In the genomic region with DNA sequence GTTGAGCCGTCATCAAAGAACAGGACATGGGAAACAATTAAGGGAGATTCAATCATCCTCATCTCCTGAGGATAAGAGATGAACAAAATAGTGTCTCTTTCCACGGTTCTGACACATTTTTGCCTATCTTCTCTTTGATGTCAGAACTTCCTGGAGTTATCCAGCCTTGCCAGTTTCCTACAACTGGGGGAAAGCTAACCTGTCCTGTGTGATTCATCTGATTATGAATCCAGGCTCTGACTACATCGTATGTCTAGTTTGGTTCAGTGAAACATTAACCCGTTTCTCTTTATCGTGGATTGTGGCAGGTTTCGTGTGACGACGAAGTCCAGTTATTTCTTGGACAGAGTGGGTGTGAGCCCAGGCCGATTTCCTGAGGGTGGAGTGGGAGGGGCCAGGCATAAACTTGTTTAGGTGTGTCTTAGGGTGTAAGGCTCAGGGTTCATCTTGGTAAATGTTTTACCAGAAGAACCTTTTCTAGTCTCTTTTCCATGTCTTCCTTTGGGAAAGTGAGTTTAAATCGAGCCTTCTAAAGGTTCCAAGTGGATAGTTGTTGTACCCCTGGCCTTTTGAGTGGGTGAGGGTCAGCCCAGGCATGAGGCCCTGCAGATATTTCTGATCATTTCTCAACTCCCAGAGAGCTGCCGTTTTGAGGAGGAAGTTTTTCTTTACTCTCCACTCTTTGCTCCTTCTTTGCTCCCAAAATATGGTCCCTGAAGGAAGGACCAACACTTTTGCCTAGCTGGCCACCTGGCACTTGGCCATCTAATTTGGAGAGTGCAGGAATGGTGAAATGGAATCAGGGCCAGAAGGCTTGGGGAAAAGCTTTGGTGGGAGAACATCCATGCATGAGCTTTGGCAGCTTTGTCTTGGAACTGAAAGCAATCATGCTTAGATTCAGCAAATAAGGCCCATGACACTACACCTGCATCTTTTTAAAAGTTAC, we compare ENCODE assay signal across 13 cellular contexts. TPM values are rescaled to one million over a fixed set of nuclear protein-coding genes. Genes with fewer than 3 reads are reported as not detected.
DNase-seq lines count a peak whose midpoint lies in the region; ATAC-seq, FAIRE-seq and TF ChIP-seq lines count a peak whose summit lies in the region.
"Had no signal": no experiment of that assay in that cellular context is flagged by ENCODE, and none has a peak within 500 bp of the region (broad histone marks: within the 10 kb centered on the region; RNA-seq: fewer than 3 reads in every experiment).

No MANE protein-coding gene starts in this region.

- H3K27ac ChIP-seq in colonic mucosa (peak overlapping the region; percentile 86), HepG2 (ENCODE audit: extremely low read length, insufficient read depth, low read length) (peak overlapping the region; percentile 94), small intestine (ENCODE audit: low read depth in 1 of 2, low read length in 1 of 2) (peak overlapping the region; percentile 92 to 98), trophoblast cell (ENCODE audit: low read depth, low read length) (no peak overlapping the region)
- H3K27ac ChIP-seq: SK-N-MC, VCaP had no signal

- peak; percentile 40; the same call in 1 of the 2 replicates for TF ChIP-seq RAD21 in HepG2 (CRISPR knock-in tag; IDR thresholded peaks at IDR 0.05)

- H3K4me3 ChIP-seq in colonic mucosa (no peak overlapping the region), HepG2 (replicated peaks in 1 of 3; ENCODE audit: insufficient read depth in 1 of 3, low read depth in 2 of 3, low read length in 3 of 3) (peak overlapping the region; percentile 41 to 55 (median 53)), small intestine (ENCODE audit: low read depth in 1 of 2, low read length in 2 of 2) (no peak overlapping the region), trophoblast cell (ENCODE audit: low read depth, low read length) (no peak overlapping the region)
- H3K4me3 ChIP-seq: SK-N-MC had no signal

- DNase-seq in HT-29 (ENCODE audit: low spot score): peak; percentile 90
- DNase-seq in colonic mucosa: peak; percentile 94
- peak; percentile 97 for DNase-seq in HepG2 (ENCODE audit: low spot score)
- DNase-seq in small intestine: peak; percentile 99
- no peak for DNase-seq in trophoblast cell
- DNase-seq in NCI-H2196 (lab: John Stamatoyannopoulos, UW; ENCODE audit: unreplicated experiment): no peak
- no peak for DNase-seq in activated CD4-positive, alpha-beta T cell treated with anti-CD3 and anti-CD28 coated beads for 48 hours
- DNase-seq: CD4-positive, alpha-beta memory T cell; NCI-H1048; stimulated activated CD4-positive, alpha-beta T cell treated with anti-CD3 and anti-CD28 coated beads, Interleukin-2, amount 100 ng/mL, for 48 hours had no signal

- H4K8ac ChIP-seq in trophoblast cell (ENCODE audit: low read depth, low read length): no peak overlapping the region

- no peak overlapping the region for H3K18ac ChIP-seq in trophoblast cell (ENCODE audit: low read length)

- in situ Hi-C loops in HepG2 (cut with HindIII; ENCODE audit: extremely low pct_ligation_motif_present, low pct_unique_long_range_greater_than_20kb): no loop called here

- H3K79me1 ChIP-seq in trophoblast cell (ENCODE audit: low read length): no peaks in the 10 kb centered on the region

- no peak overlapping the region for H4K12ac ChIP-seq in trophoblast cell (ENCODE audit: low read depth, low read length)

- H3K4me1 ChIP-seq in colonic mucosa: no peaks in the 10 kb centered on the region
- H3K4me1 ChIP-seq in HepG2 (ENCODE audit: insufficient read depth, low read length): peaks cover 100% of the 10 kb centered on the region
- peaks cover 0 to 4% of the 10 kb centered on the region in 2 donors for H3K4me1 ChIP-seq in small intestine (ENCODE audit: control insufficient read depth in 2 of 2, insufficient read depth in 1 of 2, low read depth in 1 of 2, low read length in 1 of 2)
- no peaks in the 10 kb centered on the region for H3K4me1 ChIP-seq in trophoblast cell (ENCODE audit: control insufficient read depth in 1 of 2, insufficient read depth in 2 of 2, low read length in 2 of 2)

- TF ChIP-seq POLR2A in HepG2 (IDR thresholded peaks at IDR 0.05; ENCODE audit: insufficient read depth in 1 of 2, low read depth in 2 of 2, low read length in 2 of 2): peak; percentile 68 to 81

- BruUV-seq in HepG2 (replicated peaks; lab: Mats Ljungman, UMichigan): TSS peak; percentile 98

- FAIRE-seq in HepG2 (lab: Jason Lieb, UNC) (peak; percentile 99), small intestine (lab: Jason Lieb, UNC) (peak; percentile 81)

- no peak overlapping the region for H3K4ac ChIP-seq in trophoblast cell (ENCODE audit: low read depth, low read length)

- ATAC-seq in HepG2 (peak; percentile 89), GM21786 (IDR thresholded peaks at IDR 0.05; ENCODE audit: unreplicated experiment) (no peak)

- no peak overlapping the region for H3K23ac ChIP-seq in trophoblast cell (ENCODE audit: low read length)

- POLR2A ChIA-PET in HepG2 (lab: Yijun Ruan, JAX): interaction anchor here (0.5 to 14.0 kb wide), 39 partner anchors 10 to 214 kb away, joined by 3 to 288 read pairs (median 8); a partner anchor contains a TSS

- H3K27me3 ChIP-seq in colonic mucosa: no peaks in the 10 kb centered on the region
- H3K27me3 ChIP-seq in HepG2 (ENCODE audit: control insufficient read depth in 1 of 2, insufficient read depth in 2 of 2, low read length in 2 of 2): no peaks in the 10 kb centered on the region
- no peaks in the 10 kb centered on the region for H3K27me3 ChIP-seq in small intestine (ENCODE audit: control insufficient read depth in 2 of 2, insufficient read depth in 2 of 2, low read length in 2 of 2)
- no peaks in the 10 kb centered on the region for H3K27me3 ChIP-seq in trophoblast cell (ENCODE audit: insufficient read depth, low read length)

- no peak overlapping the region for H4K91ac ChIP-seq in trophoblast cell (ENCODE audit: low read depth, low read length)

- no peak overlapping the region for H2BK5ac ChIP-seq in trophoblast cell (ENCODE audit: low read depth, low read length, poor library complexity)

- no peaks in the 10 kb centered on the region for H3K36me3 ChIP-seq in colonic mucosa
- no peaks in the 10 kb centered on the region for H3K36me3 ChIP-seq in HepG2 (replicated peaks in 1 of 2; ENCODE audit: control insufficient read depth in 1 of 2, insufficient read depth in 2 of 2, low read length in 2 of 2)
- H3K36me3 ChIP-seq in small intestine (ENCODE audit: control insufficient read depth in 2 of 2, insufficient read depth in 2 of 2, low read length in 2 of 2): no peaks in the 10 kb centered on the region
- no peaks in the 10 kb centered on the region for H3K36me3 ChIP-seq in trophoblast cell (ENCODE audit: control insufficient read depth in 1 of 2, insufficient read depth in 2 of 2, low read length in 2 of 2)

- H3K4me2 ChIP-seq in HepG2 (ENCODE audit: low read depth, low read length) (peak overlapping the region; percentile 97), trophoblast cell (ENCODE audit: low read length) (no peak overlapping the region)

- H4K20me1 ChIP-seq in HepG2 (ENCODE audit: insufficient read depth, low read length): no peaks in the 10 kb centered on the region

- under 1% methylated on average over 11 of the region's 11 CpGs for WGBS in HepG2 (ENCODE audit: low lambda C conversion rate)
- 19 to 50% (median 30%) methylated on average over 11 of the region's 11 CpGs for WGBS in small intestine, 3 donors
- no CpG with 5 or more reads among the region's 11 CpGs for WGBS in trophoblast cell (ENCODE audit: extremely low coverage, insufficient coverage, insufficient read length)

- H3K9me3 ChIP-seq in colonic mucosa (no peaks in the 10 kb centered on the region), HepG2 (ENCODE audit: low read length) (no peaks in the 10 kb centered on the region), small intestine (ENCODE audit: control insufficient read depth, low read depth) (no peaks in the 10 kb centered on the region), trophoblast cell (ENCODE audit: insufficient read depth, low read depth, low read length) (no peaks in the 10 kb centered on the region)

- H2BK120ac ChIP-seq in trophoblast cell (ENCODE audit: insufficient read depth, low read length, poor library complexity): no peak overlapping the region

- no peak overlapping the region for H3K14ac ChIP-seq in trophoblast cell (ENCODE audit: low read length)

- TF ChIP-seq EP300 in HepG2 (IDR thresholded peaks at IDR 0.05; ENCODE audit: low read depth in 2 of 2, low read length in 2 of 2): peak in 1 of 2 experiments; percentile 83; a peak in 3 of 4 replicates
- TF ChIP-seq EP300 in HepG2 (CRISPR knock-in tag; IDR thresholded peaks at IDR 0.05; ENCODE audit: borderline replicate concordance): peak; percentile 78

- TF ChIP-seq CTCF in colonic mucosa (IDR thresholded peaks at IDR 0.05): no peak
- TF ChIP-seq CTCF in HepG2 (CRISPR knock-in tag; IDR thresholded peaks at IDR 0.05): no peak; the same call in 1 of the 2 replicates

- H2BK12ac ChIP-seq in trophoblast cell (ENCODE audit: low read length): no peak overlapping the region

- H3K79me2 ChIP-seq in HepG2 (ENCODE audit: insufficient read depth, low read length) (no peaks in the 10 kb centered on the region), trophoblast cell (ENCODE audit: control insufficient read depth, insufficient read depth, low read length, poor library complexity) (no peaks in the 10 kb centered on the region)

- CTCF ChIA-PET in HepG2 (lab: Yijun Ruan, JAX; ENCODE audit: low intra/inter-chr PET ratio, low total read pairs): no interaction called here

- H2AK5ac ChIP-seq in trophoblast cell (ENCODE audit: low read length): no peak overlapping the region

- H3K9ac ChIP-seq in colonic mucosa (ENCODE audit: low read depth in 2 of 2, low read length in 2 of 2) (peak overlapping the region; percentile 46 to 82), HepG2 (ENCODE audit: insufficient read depth, low read depth, low read length) (peak overlapping the region; percentile 78), trophoblast cell (ENCODE audit: low read length) (no peak overlapping the region)

- peak overlapping the region; percentile 2 for H2AFZ ChIP-seq in HepG2 (ENCODE audit: low read length)
- no peak overlapping the region for H2AFZ ChIP-seq in trophoblast cell (ENCODE audit: insufficient read depth, low read length, poor library complexity)

- intact Hi-C loops in colonic mucosa (cut with DNase I): no loop called here
- intact Hi-C loops in HepG2 (cut with micrococcal nuclease; ENCODE audit: unreplicated experiment): loop anchor here (1.0 to 10.0 kb wide), 7 partner anchors 8 to 195 kb away; a partner anchor contains a TSS

RNA-seq across cellular contexts. Expression of a gene that starts 50.4 kb away (rescaled TPM):
- 24.0 and 29.2 TPM in 2 replicates for total RNA-seq in HT-29 (2014; rRNA removed; shearing (Covaris generic))
- 100 to 1,000 TPM; 103 to 119 TPM for total RNA-seq in colonic mucosa
- 28.9 and 34.3 TPM in 2 replicates for total RNA-seq in HepG2 (2016; rRNA removed; fragmentation: Illumina TruSeq; extraction: Trizol)
- 3.1 and 4.0 TPM in 2 replicates for total RNA-seq in HepG2 (2016; cell fraction: cytosol; rRNA removed; fragmentation: Illumina TruSeq; extraction: Trizol; ENCODE audit: low read depth)
- 27.1 and 33.9 TPM in 2 replicates for total RNA-seq in HepG2 (2016; cell fraction: insoluble cytoplasmic fraction; rRNA removed; fragmentation: Illumina TruSeq; extraction: Trizol)
- 17.9 and 18.6 TPM in 2 replicates for total RNA-seq in HepG2 (2016; cell fraction: membrane; rRNA removed; fragmentation: Illumina TruSeq; extraction: Trizol)
- 49.9 and 55.0 TPM in 2 replicates for total RNA-seq in HepG2 (2016; cell fraction: nucleus; rRNA removed; fragmentation: Illumina TruSeq; extraction: Trizol)
- 25.3 and 29.1 TPM in 2 replicates for polyA plus RNA-seq in HepG2 (2011; rRNA removed)
- polyA plus RNA-seq in HepG2 (2011; cell fraction: cytosol; rRNA removed): 17.7 and 21.9 TPM in 2 replicates
- polyA plus RNA-seq in HepG2 (2011; cell fraction: nucleus; rRNA removed): 46.8 and 48.3 TPM in 2 replicates
- polyA plus RNA-seq in HepG2 (2012): 41.5 and 51.6 TPM in 2 replicates
- polyA plus RNA-seq in HepG2 (2016; cell fraction: cytosol; fragmentation: Illumina TruSeq; extraction: Trizol; ENCODE audit: low read depth): 1.9 and 2.0 TPM in 2 replicates
- polyA plus RNA-seq in HepG2 (2016; cell fraction: insoluble cytoplasmic fraction; fragmentation: Illumina TruSeq; extraction: Trizol; ENCODE audit: low read depth): 21.1 and 22.9 TPM in 2 replicates
- 6.8 and 7.4 TPM in 2 replicates for polyA plus RNA-seq in HepG2 (2016; cell fraction: membrane; fragmentation: Illumina TruSeq; extraction: Trizol; ENCODE audit: low read depth)
- polyA plus RNA-seq in HepG2 (2016; cell fraction: nucleus; fragmentation: Illumina TruSeq; extraction: Trizol; ENCODE audit: insufficient read depth, low read depth): 38.4 and 40.1 TPM in 2 replicates
- polyA minus RNA-seq in HepG2 (2011; rRNA and poly(A)+ RNA removed; ENCODE audit: low replicate concordance): 4.3 and 130 TPM in 2 replicates
- polyA minus RNA-seq in HepG2 (2011; cell fraction: cytosol; rRNA and poly(A)+ RNA removed): 61.0 and 69.9 TPM in 2 replicates
- polyA minus RNA-seq in HepG2 (2011; cell fraction: nucleus; rRNA and poly(A)+ RNA removed): 116 and 135 TPM in 2 replicates
- 10 to 100 TPM in 2 of 3 donors, 1 to 10 TPM in 1; 8.7 to 18.5 (median 10.3) TPM for polyA plus RNA-seq in small intestine
- polyA plus RNA-seq in trophoblast cell (2013): 11.9 and 12.8 TPM in 2 replicates

Comparison
In these comparisons a context has a peak if more than half of its experiments do, and no peak if none do; other contexts are left out.
1. DNase-seq: peak in HT-29 (single experiment), colonic mucosa (single experiment), HepG2 (single experiment) and small intestine (single experiment); none in trophoblast cell (0 of 2), NCI-H2196 (single experiment) and activated CD4-positive, alpha-beta T cell treated with anti-CD3 and anti-CD28 coated beads for 48 hours (single experiment).
2. H3K4me3 ChIP-seq: peak in HepG2 (3 of 3); none in colonic mucosa (single experiment), small intestine (0 of 2) and trophoblast cell (single experiment).